ENCODE assay signal across 7 cellular contexts in the genomic region with DNA sequence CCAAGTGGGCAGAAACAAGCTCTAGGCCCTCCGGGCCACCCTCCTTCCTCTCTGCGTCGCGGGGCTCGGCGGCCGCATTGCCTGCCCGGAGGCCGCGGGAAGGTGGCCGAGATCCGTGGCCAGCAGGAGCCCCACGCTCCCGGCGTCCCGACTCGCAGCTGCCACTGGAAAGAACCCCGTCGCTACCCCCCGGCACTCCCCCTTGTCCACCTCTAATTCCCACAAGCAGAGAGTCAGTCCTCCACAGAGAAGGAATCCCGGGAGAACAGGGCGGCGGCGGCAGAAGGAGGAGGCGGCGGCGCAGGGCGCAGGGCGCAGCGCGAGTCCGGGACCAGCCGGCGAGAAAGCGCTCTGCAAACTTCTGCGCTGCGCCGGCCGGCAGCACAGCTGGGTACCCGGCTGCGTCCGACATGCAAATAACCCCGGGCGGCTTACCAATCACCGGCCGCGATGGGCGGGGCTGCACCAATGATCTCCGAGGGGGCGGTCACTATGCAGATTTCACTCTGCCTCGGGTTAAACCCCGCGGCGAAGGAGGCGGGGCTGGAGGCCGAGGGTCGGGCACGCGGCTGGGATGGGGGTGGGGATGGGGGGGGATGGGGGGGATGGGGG. TPM values are rescaled to one million over a fixed set of nuclear protein-coding genes. Genes with fewer than 3 reads are reported as not detected.
A peak's percentile ranks its signal among the peaks of the same experiment; 100 is the strongest.
DNase-seq lines count a peak whose midpoint lies in the region; ATAC-seq and TF ChIP-seq lines count a peak whose summit lies in the region.

TSS of gene ABTB2 (minus strand) at position 365 of the 612 bp plus-strand sequence.

- peak within 1 kb of the TSS; percentile 84 to 87 for H3K27ac ChIP-seq in ascending aorta
- peak within 1 kb of the TSS; percentile 77 for H3K27ac ChIP-seq in hepatocyte

- peak within 1 kb of the TSS; percentile 51 for H3K27ac Mint-ChIP-seq in T-helper 17 cell

- no peaks in the 10 kb centered on the region for H3K9me2 ChIP-seq in hepatocyte (replicated peaks; ENCODE audit: insufficient read depth)

- peak; percentile 93 for TF ChIP-seq POLR2A in GM18505 (IDR thresholded peaks at IDR 0.05; ENCODE audit: borderline replicate concordance, extremely low read depth, insufficient read depth, insufficient read length)

- DNase-seq in NCI-H187 (lab: John Stamatoyannopoulos, UW) (peak; percentile 87 to 98), T-helper 17 cell (peak; percentile 93 to 95 (median 94)), ascending aorta (ENCODE audit: low spot score in 2 of 2) (peak; percentile 94 to 99), hepatocyte (ENCODE audit: low spot score) (peak; percentile 99), retina (peak; percentile 94)

- WGBS in hepatocyte (ENCODE audit: low lambda C conversion rate, missing lambda C conversion rate), result 2% methylated on average over 49 of the region's 59 CpGs

- no peaks in the 10 kb centered on the region for H3K9me3 ChIP-seq in T-helper 17 cell (ENCODE audit: control insufficient read depth, low read length, poor library complexity, severe bottlenecking)
- H3K9me3 ChIP-seq in ascending aorta, result no peaks in the 10 kb centered on the region
- no peaks in the 10 kb centered on the region for H3K9me3 ChIP-seq in hepatocyte (ENCODE audit: low read depth)

- peaks cover 18% of the 10 kb centered on the region for H3K4me1 Mint-ChIP-seq in T-helper 17 cell

- intact Hi-C loops in ascending aorta (cut with DNase I), result loop anchor here (1.0 to 5.0 kb wide), 9 partner anchors 11 to 665 kb away; partner anchors contain the start of genes CAT and NAT10

- H3K27me3 Mint-ChIP-seq in T-helper 17 cell, result peaks cover 59% of the 10 kb centered on the region

- H3K4me3 Mint-ChIP-seq in T-helper 17 cell, result peak within 1 kb of the TSS; percentile 97

- H3K4me2 ChIP-seq in hepatocyte, result peak within 1 kb of the TSS; percentile 87

- peaks cover 42% of the 10 kb centered on the region for H4K20me1 ChIP-seq in hepatocyte (ENCODE audit: insufficient read depth, poor library complexity, severe bottlenecking)

- H3K27me3 ChIP-seq in ascending aorta, result no peaks in the 10 kb centered on the region
- H3K27me3 ChIP-seq in hepatocyte, result peaks cover 3% of the 10 kb centered on the region

- no peak for TF ChIP-seq CTCF in ascending aorta (IDR thresholded peaks at IDR 0.05)
- no peak for TF ChIP-seq CTCF in hepatocyte (IDR thresholded peaks at IDR 0.05; ENCODE audit: poor library complexity)

- ATAC-seq in GM18505 (IDR thresholded peaks at IDR 0.05; ENCODE audit: unreplicated experiment) (peak; percentile 89), HG02943 (IDR thresholded peaks at IDR 0.05; ENCODE audit: low read depth, unreplicated experiment) (peak; percentile 84), T-helper 17 cell (peak; percentile 92)

- H3K36me3 Mint-ChIP-seq in T-helper 17 cell (ENCODE audit: low read depth), result peaks cover 5% of the 10 kb centered on the region

- H3K4me1 ChIP-seq in ascending aorta (peaks cover 3 to 23% of the 10 kb centered on the region in 2 donors), hepatocyte (ENCODE audit: insufficient read depth) (peaks cover 18% of the 10 kb centered on the region)

- H3K36me3 ChIP-seq in ascending aorta (no peaks in the 10 kb centered on the region), hepatocyte (replicated peaks; ENCODE audit: insufficient read depth, low read depth) (no peaks in the 10 kb centered on the region)

- H3K79me2 ChIP-seq in hepatocyte, result peaks cover 45% of the 10 kb centered on the region

- peak within 1 kb of the TSS; percentile 81 to 84 for H3K4me3 ChIP-seq in ascending aorta
- H3K4me3 ChIP-seq in hepatocyte, result peak within 1 kb of the TSS; percentile 40

- peak within 1 kb of the TSS; percentile 58 for H2AFZ ChIP-seq in hepatocyte

RNA-seq across cellular contexts. Expression of gene ABTB2, which starts in this region (rescaled TPM):
- total RNA-seq in T-helper 17 cell (under 1 TPM; 0.55 to 0.81 TPM), ascending aorta (7.9 TPM), hepatocyte (8.8 and 12.4 TPM in 2 replicates)
- polyA plus RNA-seq in hepatocyte, result 14.3 and 16.5 TPM in 2 replicates

Comparison
In these comparisons a context has a peak if more than half of its experiments do, and no peak if none do; other contexts are left out.
1. Peak in every context shown above with its lines: DNase-seq, ATAC-seq, H3K4me3 ChIP-seq and H3K27ac ChIP-seq.
2. Peak in DNase-seq and ATAC-seq in T-helper 17 cell; RNA of the gene not detected or under 1 TPM.